In genomic region chr5:72818866-72819534, GRCh38 we compare ENCODE assay signal across 8 cellular contexts. TPM values are rescaled to one million over a fixed set of nuclear protein-coding genes. Genes with fewer than 3 reads are reported as not detected.
DNase-seq lines count a peak whose midpoint lies in the region; TF ChIP-seq lines count a peak whose summit lies in the region.

No MANE protein-coding gene starts in this region.

- H3K27ac Mint-ChIP-seq in Caco-2 (ENCODE audit: unreplicated experiment) (no peak overlapping the region), HFFc6 (peak overlapping the region; percentile 38), mesothelial cell of epicardium (peak overlapping the region; percentile 96)

- H3K9me3 ChIP-seq in Caco-2 (no peaks in the 10 kb centered on the region), endocrine pancreas (ENCODE audit: control insufficient read depth, low read length) (no peaks in the 10 kb centered on the region)

- H3K27me3 Mint-ChIP-seq in Caco-2 (ENCODE audit: insufficient read depth, unreplicated experiment) (no peaks in the 10 kb centered on the region), HFFc6 (ENCODE audit: insufficient read depth) (no peaks in the 10 kb centered on the region), mesothelial cell of epicardium (ENCODE audit: low read depth) (no peaks in the 10 kb centered on the region)

- H3K4me1 Mint-ChIP-seq in Caco-2 (ENCODE audit: low read depth, unreplicated experiment) = peaks cover 11% of the 10 kb centered on the region
- peaks cover 26% of the 10 kb centered on the region for H3K4me1 Mint-ChIP-seq in HFFc6 (ENCODE audit: low read depth)
- peaks cover 27% of the 10 kb centered on the region for H3K4me1 Mint-ChIP-seq in mesothelial cell of epicardium

- H3K36me3 Mint-ChIP-seq in Caco-2 (ENCODE audit: insufficient read depth, unreplicated experiment) (peaks cover 5% of the 10 kb centered on the region), HFFc6 (ENCODE audit: low read depth) (no peaks in the 10 kb centered on the region), mesothelial cell of epicardium (peaks cover 4% of the 10 kb centered on the region)

- H3K27me3 ChIP-seq in Caco-2 (replicated peaks; ENCODE audit: control insufficient read depth, insufficient read depth, low read length) (no peaks in the 10 kb centered on the region), endocrine pancreas (ENCODE audit: control insufficient read depth, insufficient read depth, low read length) (no peaks in the 10 kb centered on the region)

- peak; percentile 64 to 82 for TF ChIP-seq CTCF in Caco-2 (IDR thresholded peaks at IDR 0.05; ENCODE audit: insufficient read depth in 1 of 2, low read depth in 1 of 2, low read length in 1 of 2, severe bottlenecking in 1 of 2, unreplicated experiment in 1 of 2)
- TF ChIP-seq CTCF in HFFc6 (IDR thresholded peaks at IDR 0.05) = peak; percentile 82
- no peak for TF ChIP-seq CTCF in mesothelial cell of epicardium (IDR thresholded peaks at IDR 0.05; ENCODE audit: unreplicated experiment)

- CTCF ChIA-PET in Caco-2 (lab: Charles Lee) = interaction anchor here (0.7 to 1.1 kb wide), 6 partner anchors 46 to 453 kb away, joined by 3 to 53 read pairs (median 4); no protein-coding TSS in a partner anchor

- peak; percentile 61 to 67 for DNase-seq in Caco-2
- peak; percentile 44 for DNase-seq in HFFc6
- peak; percentile 25 for DNase-seq in NCI-H446 treated with DMSO at 0.1 percent for 48 hours (lab: John Stamatoyannopoulos, UW)
- DNase-seq in activated CD4-positive, alpha-beta T cell treated with anti-CD3 and anti-CD28 coated beads, Interleukin-2, amount 50 U/mL, for 4 hours = peak; percentile 34 to 38
- no peak for DNase-seq in mesothelial cell of epicardium (ENCODE audit: low spot score in 2 of 2, unreplicated experiment in 2 of 2)
- peak; percentile 3 to 18 for DNase-seq in stimulated activated CD8-positive, alpha-beta memory T cell treated with anti-CD3 and anti-CD28 coated beads, Interleukin-4, amount 100 ng/mL, for 4 hours (ENCODE audit: low read depth in 2 of 2, low spot score in 1 of 2)
- no peak for DNase-seq in DMS114 treated with DMSO at 0.1 percent for 48 hours (lab: John Stamatoyannopoulos, UW; ENCODE audit: unreplicated experiment)

- H3K4me3 Mint-ChIP-seq in Caco-2 (ENCODE audit: unreplicated experiment) = no peak overlapping the region
- peak overlapping the region; percentile 100 for H3K4me3 Mint-ChIP-seq in HFFc6
- H3K4me3 Mint-ChIP-seq in mesothelial cell of epicardium = peak overlapping the region; percentile 95

- no TSS peak for BruUV-seq in Caco-2 (replicated peaks; lab: Mats Ljungman, UMichigan)

- H3K36me3 ChIP-seq in Caco-2 (ENCODE audit: control insufficient read depth, insufficient read depth, low read length) (no peaks in the 10 kb centered on the region), endocrine pancreas (ENCODE audit: control insufficient read depth, insufficient read depth, low read length) (no peaks in the 10 kb centered on the region)

- POLR2A ChIA-PET in Caco-2 (lab: Charles Lee) = no interaction called here

- H3K4me3 ChIP-seq in Caco-2 (ENCODE audit: low read depth, low read length) (no peak overlapping the region), endocrine pancreas (ENCODE audit: control insufficient read depth, insufficient read depth, low read length) (peak overlapping the region; percentile 100)

- H3K4me1 ChIP-seq in Caco-2 (peaks cover 15% of the 10 kb centered on the region), endocrine pancreas (ENCODE audit: control insufficient read depth, insufficient read depth, low read length) (peaks cover 31% of the 10 kb centered on the region)

- intact Hi-C loops in Caco-2 (cut with micrococcal nuclease; ENCODE audit: unreplicated experiment) = loop anchor here (1.0 to 2.0 kb wide), 5 partner anchors 29 to 453 kb away; no protein-coding TSS in a partner anchor

- H3K9ac ChIP-seq in endocrine pancreas (ENCODE audit: control insufficient read depth, insufficient read depth, low read length) = no peak overlapping the region

- H3K9me3 Mint-ChIP-seq in Caco-2 (ENCODE audit: unreplicated experiment) = no peaks in the 10 kb centered on the region
- H3K9me3 Mint-ChIP-seq in HFFc6 = no peaks in the 10 kb centered on the region
- H3K9me3 Mint-ChIP-seq in mesothelial cell of epicardium = no peaks in the 10 kb centered on the region

RNA-seq across cellular contexts. Expression of gene TNPO1, which starts 2.5 kb away (rescaled TPM):
- total RNA-seq in Caco-2 (2022) = 148 TPM in 2 replicates
- 100 to 1,000 TPM; 149 to 194 (median 182) TPM for total RNA-seq in HFFc6 (2021; fragmentation: NEBNext Ultra II Directional; extraction: Animal tissue kit (Norgen Biotek cat#: 25700))
- 127 to 141 TPM (median 135 TPM) in 3 replicates for total RNA-seq in mesothelial cell of epicardium

Comparison
In these comparisons a context has a peak if more than half of its experiments do, and no peak if none do; other contexts are left out.
1. DNase-seq: peak in Caco-2 (2 of 2), HFFc6 (single experiment), NCI-H446 treated with DMSO at 0.1 percent for 48 hours (single experiment), activated CD4-positive, alpha-beta T cell treated with anti-CD3 and anti-CD28 coated beads, Interleukin-2, amount 50 U/mL, for 4 hours (2 of 2) and stimulated activated CD8-positive, alpha-beta memory T cell treated with anti-CD3 and anti-CD28 coated beads, Interleukin-4, amount 100 ng/mL, for 4 hours (2 of 2); none in mesothelial cell of epicardium (0 of 2) and DMS114 treated with DMSO at 0.1 percent for 48 hours (single experiment).